16 cellular contexts compared by ENCODE assay signal in genomic region chr13:110390572-110390971, GRCh38.
A peak's percentile ranks its signal among the peaks of the same experiment; 100 is the strongest.
DNase-seq lines count a peak whose midpoint lies in the region; ATAC-seq, FAIRE-seq and TF ChIP-seq lines count a peak whose summit lies in the region.
"Had no signal": no experiment of that assay in that cellular context is flagged by ENCODE, and none has a peak within 500 bp of the region (broad histone marks: within the 10 kb centered on the region; RNA-seq: fewer than 3 reads in every experiment).

No MANE protein-coding gene starts in this region.

- H3K9me3 ChIP-seq in left ventricle myocardium inferior (replicated peaks) (no peaks in the 10 kb centered on the region), upper lobe of left lung (no peaks in the 10 kb centered on the region), HepG2 (ENCODE audit: low read length) (no peaks in the 10 kb centered on the region)

- 80 to 87% methylated on average over 5 of the region's 5 CpGs for WGBS in upper lobe of left lung, 2 donors
- WGBS in HepG2 (ENCODE audit: low lambda C conversion rate), result 0% methylated on average over 5 of the region's 5 CpGs

- no peak overlapping the region for H3K4me3 ChIP-seq in left ventricle myocardium inferior
- H3K4me3 ChIP-seq in epithelial cell of esophagus (ENCODE audit: low read length), result no peak overlapping the region
- H3K4me3 ChIP-seq in upper lobe of left lung, result no peak overlapping the region
- H3K4me3 ChIP-seq in HepG2 (replicated peaks in 1 of 3; ENCODE audit: insufficient read depth in 1 of 3, low read depth in 2 of 3, low read length in 3 of 3), result no peak overlapping the region
- H3K4me3 ChIP-seq: cardiac muscle cell, K562 had no signal

- FAIRE-seq in HepG2 (lab: Jason Lieb, UNC), result no peak
- no peak for FAIRE-seq in frontal cortex (lab: Jason Lieb, UNC)
- FAIRE-seq: A204.1, K562 had no signal

- CTCF ChIA-PET in HepG2 (lab: Yijun Ruan, JAX; ENCODE audit: low intra/inter-chr PET ratio, low total read pairs), result no interaction called here

- no peak overlapping the region for H3K4me2 ChIP-seq in HepG2 (ENCODE audit: low read depth, low read length)

- TF ChIP-seq RAD21 in HepG2 (CRISPR knock-in tag; IDR thresholded peaks at IDR 0.05), result no peak

- ATAC-seq in left ventricle myocardium superior, result no peak
- no peak for ATAC-seq in upper lobe of left lung (ENCODE audit: low FRiP score in 2 of 2)
- ATAC-seq in HepG2, result no peak
- ATAC-seq: K562, Panc1 had no signal

- TF ChIP-seq POLR2A in upper lobe of left lung (IDR thresholded peaks at IDR 0.05), result no peak
- TF ChIP-seq POLR2A in HepG2 (IDR thresholded peaks at IDR 0.05; ENCODE audit: insufficient read depth in 1 of 2, low read depth in 2 of 2, low read length in 2 of 2), result no peak

- H3K27ac ChIP-seq in left ventricle myocardium inferior (replicated peaks), result peak overlapping the region; percentile 62
- H3K27ac ChIP-seq in upper lobe of left lung, result peak overlapping the region in 1 of 4 donors; percentile 5
- H3K27ac ChIP-seq in HepG2 (ENCODE audit: extremely low read length, insufficient read depth, low read length), result no peak overlapping the region
- H3K27ac ChIP-seq: cardiac muscle cell had no signal

- no peaks in the 10 kb centered on the region for H3K79me2 ChIP-seq in HepG2 (ENCODE audit: insufficient read depth, low read length)

- no peak overlapping the region for H3K9ac ChIP-seq in HepG2 (ENCODE audit: insufficient read depth, low read depth, low read length)

- no peak for TF ChIP-seq EP300 in upper lobe of left lung (IDR thresholded peaks at IDR 0.05)
- no peak for TF ChIP-seq EP300 in HepG2 (IDR thresholded peaks at IDR 0.05; ENCODE audit: low read depth in 2 of 2, low read length in 2 of 2)
- TF ChIP-seq EP300 in HepG2 (CRISPR knock-in tag; IDR thresholded peaks at IDR 0.05; ENCODE audit: borderline replicate concordance), result no peak

- no peaks in the 10 kb centered on the region for H4K20me1 ChIP-seq in HepG2 (ENCODE audit: insufficient read depth, low read length)

- intact Hi-C loops in left ventricle myocardium inferior (cut with micrococcal nuclease) (no loop called here), left ventricle myocardium superior (cut with micrococcal nuclease) (no loop called here), HepG2 (cut with micrococcal nuclease; ENCODE audit: unreplicated experiment) (no loop called here)

- H3K4me1 ChIP-seq in left ventricle myocardium inferior (peaks cover 87% of the 10 kb centered on the region), upper lobe of left lung (peaks cover 12 to 26% (median 18%) of the 10 kb centered on the region in 4 donors), HepG2 (ENCODE audit: insufficient read depth, low read length) (no peaks in the 10 kb centered on the region)

- in situ Hi-C loops in HepG2 (cut with HindIII; ENCODE audit: extremely low pct_ligation_motif_present, low pct_unique_long_range_greater_than_20kb), result no loop called here

- H3K36me3 ChIP-seq in left ventricle myocardium inferior (no peaks in the 10 kb centered on the region), upper lobe of left lung (no peaks in the 10 kb centered on the region), HepG2 (replicated peaks in 1 of 2; ENCODE audit: control insufficient read depth in 1 of 2, insufficient read depth in 2 of 2, low read length in 2 of 2) (no peaks in the 10 kb centered on the region)
- H3K36me3 ChIP-seq: cardiac muscle cell had no signal

- no peak for TF ChIP-seq CTCF in left ventricle myocardium inferior (IDR thresholded peaks at IDR 0.05; ENCODE audit: borderline replicate concordance)
- TF ChIP-seq CTCF in epithelial cell of esophagus (IDR thresholded peaks at IDR 0.05; ENCODE audit: insufficient read depth, low read depth, low read length, missing control alignments), result no peak
- TF ChIP-seq CTCF in upper lobe of left lung (IDR thresholded peaks at IDR 0.05), result no peak
- no peak for TF ChIP-seq CTCF in HepG2 (CRISPR knock-in tag; IDR thresholded peaks at IDR 0.05)

- DNase-seq in left ventricle myocardium inferior, result no peak
- DNase-seq in left ventricle myocardium superior, result no peak
- peak; percentile 87 for DNase-seq in epithelial cell of esophagus (ENCODE audit: low read depth)
- peak; percentile 84 for DNase-seq in non-pigmented ciliary epithelial cell (ENCODE audit: low read depth)
- DNase-seq in upper lobe of left lung, result no peak
- DNase-seq in NCI-H1105 (lab: John Stamatoyannopoulos, UW), result no peak
- DNase-seq in HepG2 (ENCODE audit: low spot score), result no peak
- no peak for DNase-seq in frontal cortex (ENCODE audit: low spot score in 2 of 2)
- DNase-seq: activated T-cell treated with anti-CD3 and anti-CD28 coated beads, Interleukin-2, amount 50 U/mL, for 24 hours; DND-41; naive B cell; stimulated activated CD4-positive, alpha-beta T cell treated with anti-CD3 and anti-CD28 coated beads, Interleukin-4, amount 100 ng/mL, for 24 hours had no signal

- POLR2A ChIA-PET in HepG2 (lab: Yijun Ruan, JAX), result no interaction called here

- H3K27me3 ChIP-seq in left ventricle myocardium inferior (ENCODE audit: low read depth) (no peaks in the 10 kb centered on the region), upper lobe of left lung (no peaks in the 10 kb centered on the region), HepG2 (ENCODE audit: control insufficient read depth in 1 of 2, insufficient read depth in 2 of 2, low read length in 2 of 2) (peaks cover 2 to 50% of the 10 kb centered on the region in 2 experiments; a peak in 3 of 5 replicates)
- H3K27me3 ChIP-seq: cardiac muscle cell had no signal

- H2AFZ ChIP-seq in HepG2 (ENCODE audit: low read length), result no peak overlapping the region

- BruUV-seq in HepG2 (replicated peaks; lab: Mats Ljungman, UMichigan), result no TSS peak

TF ChIP-seq in HepG2, 621 proteins besides CTCF, POLR2A, EP300 and RAD21:
- TF ChIP-seq, protein P1, sequence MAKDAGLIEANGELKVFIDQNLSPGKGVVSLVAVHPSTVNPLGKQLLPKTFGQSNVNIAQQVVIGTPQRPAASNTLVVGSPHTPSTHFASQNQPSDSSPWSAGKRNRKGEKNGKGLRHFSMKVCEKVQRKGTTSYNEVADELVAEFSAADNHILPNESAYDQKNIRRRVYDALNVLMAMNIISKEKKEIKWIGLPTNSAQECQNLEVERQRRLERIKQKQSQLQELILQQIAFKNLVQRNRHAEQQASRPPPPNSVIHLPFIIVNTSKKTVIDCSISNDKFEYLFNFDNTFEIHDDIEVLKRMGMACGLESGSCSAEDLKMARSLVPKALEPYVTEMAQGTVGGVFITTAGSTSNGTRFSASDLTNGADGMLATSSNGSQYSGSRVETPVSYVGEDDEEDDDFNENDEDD (CRISPR knock-in tag; IDR thresholded peaks at IDR 0.05; ENCODE audit: borderline replicate concordance), result no peak
- TF ChIP-seq ZNF703 (CRISPR knock-in tag; IDR thresholded peaks at IDR 0.05; ENCODE audit: borderline replicate concordance), result no peak
- TF ChIP-seq ZNF367 (CRISPR knock-in tag; IDR thresholded peaks at IDR 0.05; ENCODE audit: borderline replicate concordance), result no peak
- no peak for TF ChIP-seq FOXM1 (CRISPR knock-in tag; IDR thresholded peaks at IDR 0.05)
- no peak for TF ChIP-seq SAP130 (CRISPR knock-in tag; IDR thresholded peaks at IDR 0.05; ENCODE audit: low read depth)
- TF ChIP-seq TFAP4 (IDR thresholded peaks at IDR 0.05; ENCODE audit: borderline replicate concordance, low read depth), result no peak
- TF ChIP-seq, protein P2, sequence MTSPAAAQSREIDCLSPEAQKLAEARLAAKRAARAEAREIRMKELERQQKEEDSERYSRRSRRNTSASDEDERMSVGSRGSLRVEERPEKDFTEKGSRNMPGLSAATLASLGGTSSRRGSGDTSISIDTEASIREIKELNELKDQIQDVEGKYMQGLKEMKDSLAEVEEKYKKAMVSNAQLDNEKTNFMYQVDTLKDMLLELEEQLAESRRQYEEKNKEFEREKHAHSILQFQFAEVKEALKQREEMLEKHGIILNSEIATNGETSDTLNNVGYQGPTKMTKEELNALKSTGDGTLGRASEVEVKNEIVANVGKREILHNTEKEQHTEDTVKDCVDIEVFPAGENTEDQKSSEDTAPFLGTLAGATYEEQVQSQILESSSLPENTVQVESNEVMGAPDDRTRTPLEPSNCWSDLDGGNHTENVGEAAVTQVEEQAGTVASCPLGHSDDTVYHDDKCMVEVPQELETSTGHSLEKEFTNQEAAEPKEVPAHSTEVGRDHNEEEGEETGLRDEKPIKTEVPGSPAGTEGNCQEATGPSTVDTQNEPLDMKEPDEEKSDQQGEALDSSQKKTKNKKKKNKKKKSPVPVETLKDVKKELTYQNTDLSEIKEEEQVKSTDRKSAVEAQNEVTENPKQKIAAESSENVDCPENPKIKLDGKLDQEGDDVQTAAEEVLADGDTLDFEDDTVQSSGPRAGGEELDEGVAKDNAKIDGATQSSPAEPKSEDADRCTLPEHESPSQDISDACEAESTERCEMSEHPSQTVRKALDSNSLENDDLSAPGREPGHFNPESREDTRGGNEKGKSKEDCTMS (CRISPR knock-in tag; conservative IDR thresholded peaks at IDR 0.05), result no peak
- no peak for TF ChIP-seq KDM6A (CRISPR knock-in tag; IDR thresholded peaks at IDR 0.05; ENCODE audit: low read depth)
- TF ChIP-seq BORCS8-MEF2B (CRISPR knock-in tag; IDR thresholded peaks at IDR 0.05), result no peak

Comparison
In these comparisons a context has a peak if more than half of its experiments do, and no peak if none do; other contexts are left out.
1. DNase-seq: peak in epithelial cell of esophagus (single experiment) and non-pigmented ciliary epithelial cell (single experiment); none in left ventricle myocardium inferior (single experiment), left ventricle myocardium superior (single experiment), upper lobe of left lung (0 of 2), NCI-H1105 (single experiment), HepG2 (single experiment) and frontal cortex (0 of 2).